Comparison of ENCODE assay signal across 9 cellular contexts in the genomic region with DNA sequence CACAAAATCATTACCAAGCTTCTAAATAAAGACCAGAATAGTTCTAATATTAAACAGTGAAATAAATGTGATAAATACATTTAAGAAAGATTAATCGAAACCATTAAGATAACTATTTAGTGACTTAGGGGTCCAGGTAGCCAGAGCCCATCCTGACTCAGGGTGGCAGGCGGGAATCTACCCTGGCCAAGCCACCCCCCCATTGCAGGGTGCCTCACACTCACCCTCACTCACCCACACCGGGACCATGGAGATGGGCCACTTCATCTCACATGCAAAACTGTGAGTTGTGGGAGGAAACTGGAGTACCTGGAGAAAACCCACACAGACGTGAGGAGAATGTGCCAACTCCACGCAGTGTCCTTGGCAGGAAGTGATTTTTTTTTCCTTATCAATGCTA.
"Had no signal": no experiment of that assay in that cellular context is flagged by ENCODE, and none has a peak within 500 bp of the region (broad histone marks: within the 10 kb centered on the region; RNA-seq: fewer than 3 reads in every experiment).

No MANE protein-coding gene starts in this region.

- H3K27ac ChIP-seq: GM23248 had no signal

- H3K4me1 ChIP-seq: HAP-1 had no signal

- DNase-seq: GM23248, GOT3, H7, H9, HCEC 1CT, HFFc6 had no signal

- H3K36me3 ChIP-seq: HAP-1 had no signal

- H3K4me3 ChIP-seq: GM23248, GM23338, HAP-1 had no signal

- H3K9me3 ChIP-seq: HAP-1 had no signal

- ATAC-seq: GM23338, HCT116 had no signal

- H3K9ac ChIP-seq: GM23248 had no signal

- H2AFZ ChIP-seq: GM23248, GM23338 had no signal

- H3K4me2 ChIP-seq: GM23338 had no signal
